ENCODE assay signal across 24 cellular contexts in the genomic region with DNA sequence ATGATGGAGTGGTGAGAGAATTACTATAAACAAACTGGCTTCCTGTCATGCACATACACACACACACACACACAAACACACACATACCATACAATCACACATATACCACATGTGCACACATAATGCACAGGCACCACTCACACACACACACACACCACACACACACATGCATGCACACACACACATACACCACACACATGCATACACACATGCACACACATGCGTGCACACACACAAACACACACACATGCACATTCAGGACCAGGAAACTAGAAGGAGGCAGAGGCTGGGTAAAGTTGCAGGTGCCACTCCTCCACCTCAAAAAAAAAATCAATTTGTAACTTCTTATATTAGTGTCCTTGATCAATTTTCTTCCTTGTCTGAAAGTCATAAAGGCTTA.
"Had no signal": no experiment of that assay in that cellular context is flagged by ENCODE, and none has a peak within 500 bp of the region (broad histone marks: within the 10 kb centered on the region; RNA-seq: fewer than 3 reads in every experiment).

No MANE protein-coding gene starts in this region.

- H3K9ac ChIP-seq: neural progenitor cell had no signal

- H3K9me3 Mint-ChIP-seq: mesothelial cell of epicardium; nephron progenitor cell; neural progenitor cell; stimulated activated naive CD8-positive, alpha-beta T cell treated with anti-CD3 and anti-CD28 coated beads, Interleukin-15, Interleukin-2, amounts not matched to agents 100 ng/mL and 50 ng/mL, for 24 hours; type B pancreatic cell had no signal

- H3K27ac Mint-ChIP-seq: mesothelial cell of epicardium; natural killer cell; nephron progenitor cell; neural progenitor cell; progenitor cell of endocrine pancreas; stimulated activated effector memory CD8-positive, alpha-beta T cell treated with anti-CD3 and anti-CD28 coated beads, Interleukin-12 subunit alpha, Interleukin-12 subunit beta, amount 100 ng/mL, for 72 hours; stimulated activated naive CD8-positive, alpha-beta T cell treated with anti-CD3 and anti-CD28 coated beads, Interleukin-15, Interleukin-2, amounts not matched to agents 100 ng/mL and 50 ng/mL, for 24 hours; type B pancreatic cell had no signal

- H3K36me3 Mint-ChIP-seq: mesothelial cell of epicardium; naive B cell; natural killer cell; stimulated activated effector memory CD8-positive, alpha-beta T cell treated with anti-CD3 and anti-CD28 coated beads, Interleukin-12 subunit alpha, Interleukin-12 subunit beta, amount 100 ng/mL, for 72 hours; type B pancreatic cell had no signal

- H3K27ac ChIP-seq: left ventricle myocardium inferior, neural progenitor cell, ovary, right atrium auricular region, sigmoid colon, spleen, suprapubic skin, thoracic aorta, tibial artery, vagina had no signal

- H3K4me2 ChIP-seq: neural progenitor cell had no signal

- H3K36me3 ChIP-seq: left ventricle myocardium inferior, neural progenitor cell, ovary, right atrium auricular region, sigmoid colon, spleen, suprapubic skin, thoracic aorta, tibial artery, vagina had no signal

- H3K27me3 ChIP-seq: neural progenitor cell, ovary, right atrium auricular region, sigmoid colon, spleen, suprapubic skin, tibial artery, vagina had no signal

- DNase-seq: islet precursor cell; left ventricle myocardium inferior; mesendoderm; naive B cell; natural killer cell; nephron progenitor cell; ovary; sigmoid colon; small intestine; spleen; stimulated activated CD4-positive, alpha-beta T cell treated with anti-CD3 and anti-CD28 coated beads, Interleukin-4, amount 100 ng/mL, for 24 hours; stimulated activated naive CD4-positive, alpha-beta T cell; tibial artery had no signal

- H3K4me1 Mint-ChIP-seq: mesothelial cell of epicardium; naive B cell; natural killer cell; stimulated activated effector memory CD8-positive, alpha-beta T cell treated with anti-CD3 and anti-CD28 coated beads, Interleukin-12 subunit alpha, Interleukin-12 subunit beta, amount 100 ng/mL, for 72 hours had no signal

- FAIRE-seq: small intestine had no signal

- H3K4me1 ChIP-seq: left ventricle myocardium inferior, right atrium auricular region, sigmoid colon, spleen, suprapubic skin, tibial artery, vagina had no signal

- H2AFZ ChIP-seq: neural progenitor cell had no signal

- ATAC-seq: natural killer cell; stimulated activated effector memory CD8-positive, alpha-beta T cell treated with anti-CD3 and anti-CD28 coated beads, Interleukin-12 subunit alpha, Interleukin-12 subunit beta, amount 100 ng/mL, for 72 hours had no signal

- H3K9me3 ChIP-seq: left ventricle myocardium inferior, ovary, right atrium auricular region, sigmoid colon, spleen, suprapubic skin, thoracic aorta, tibial artery, vagina had no signal

- H3K4me3 ChIP-seq: left ventricle myocardium inferior, lung, neural progenitor cell, ovary, right atrium auricular region, sigmoid colon, spleen, suprapubic skin, thoracic aorta, tibial artery, vagina had no signal

- H3K27me3 Mint-ChIP-seq: stimulated activated naive CD8-positive, alpha-beta T cell treated with anti-CD3 and anti-CD28 coated beads, Interleukin-15, Interleukin-2, amounts not matched to agents 100 ng/mL and 50 ng/mL, for 24 hours had no signal

- H3K4me3 Mint-ChIP-seq: mesothelial cell of epicardium; naive B cell; natural killer cell; nephron progenitor cell; neural progenitor cell; stimulated activated effector memory CD8-positive, alpha-beta T cell treated with anti-CD3 and anti-CD28 coated beads, Interleukin-12 subunit alpha, Interleukin-12 subunit beta, amount 100 ng/mL, for 72 hours; stimulated activated naive CD8-positive, alpha-beta T cell treated with anti-CD3 and anti-CD28 coated beads, Interleukin-15, Interleukin-2, amounts not matched to agents 100 ng/mL and 50 ng/mL, for 24 hours; type B pancreatic cell had no signal
